In the genomic region with DNA sequence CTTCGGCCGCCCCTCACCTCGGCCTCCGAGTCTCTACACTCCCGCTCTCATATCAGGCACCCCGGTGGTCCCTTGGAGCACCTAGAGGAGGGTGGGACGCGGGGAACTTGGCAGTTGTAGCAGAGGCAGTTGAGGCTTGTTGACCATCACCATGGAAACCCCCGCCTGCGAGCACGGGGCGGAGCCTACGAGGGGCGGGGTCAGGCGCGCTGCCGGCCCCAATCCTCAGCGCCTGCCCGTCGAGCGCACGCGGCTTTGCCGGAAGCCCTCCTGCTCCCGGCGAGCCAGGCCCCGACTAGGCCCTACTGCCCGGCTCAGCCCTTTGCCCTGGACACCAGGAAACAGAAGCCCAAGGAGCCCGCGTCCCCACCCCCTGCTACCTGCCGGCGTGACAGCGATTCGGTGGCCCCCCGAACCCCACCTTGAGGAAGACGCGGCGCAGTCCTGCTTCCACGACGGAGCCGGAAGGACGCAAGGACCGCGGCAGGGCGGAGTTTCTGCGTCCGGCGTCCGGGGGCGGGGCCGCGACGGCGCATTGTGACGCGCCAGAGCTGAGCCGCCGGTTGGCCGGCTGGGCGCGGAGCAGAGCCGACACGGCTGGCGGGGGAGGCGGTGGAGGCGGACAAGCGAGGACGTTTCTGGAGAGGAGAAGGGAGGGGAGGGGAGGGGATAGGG, we compare ENCODE assay signal across 8 cellular contexts. TPM values are rescaled to one million over a fixed set of nuclear protein-coding genes. Genes with fewer than 3 reads are reported as not detected.
A peak's percentile ranks its signal among the peaks of the same experiment; 100 is the strongest.
DNase-seq lines count a peak whose midpoint lies in the region; TF ChIP-seq lines count a peak whose summit lies in the region.

A gene with protein sequence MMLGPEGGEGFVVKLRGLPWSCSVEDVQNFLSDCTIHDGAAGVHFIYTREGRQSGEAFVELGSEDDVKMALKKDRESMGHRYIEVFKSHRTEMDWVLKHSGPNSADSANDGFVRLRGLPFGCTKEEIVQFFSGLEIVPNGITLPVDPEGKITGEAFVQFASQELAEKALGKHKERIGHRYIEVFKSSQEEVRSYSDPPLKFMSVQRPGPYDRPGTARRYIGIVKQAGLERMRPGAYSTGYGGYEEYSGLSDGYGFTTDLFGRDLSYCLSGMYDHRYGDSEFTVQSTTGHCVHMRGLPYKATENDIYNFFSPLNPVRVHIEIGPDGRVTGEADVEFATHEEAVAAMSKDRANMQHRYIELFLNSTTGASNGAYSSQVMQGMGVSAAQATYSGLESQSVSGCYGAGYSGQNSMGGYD (minus strand): TSS at position 477 of the 675 bp plus-strand sequence. CDS start 21,302 bp downstream, outside the sequence.

- H3K27me3 ChIP-seq in MM.1S (replicated peaks; ENCODE audit: insufficient read depth, low read length) = no peaks in the 10 kb centered on the region
- H3K27me3 ChIP-seq in SJCRH30 = no peaks in the 10 kb centered on the region
- no peaks in the 10 kb centered on the region for H3K27me3 ChIP-seq in neural progenitor cell
- H3K27me3 ChIP-seq in stomach smooth muscle (ENCODE audit: control insufficient read depth in 1 of 2, insufficient read depth in 2 of 2, low read length in 2 of 2) = no peaks in the 10 kb centered on the region

- peaks cover 47% of the 10 kb centered on the region for H3F3A ChIP-seq in MM.1S (ENCODE audit: insufficient read depth, low read length)
- peaks cover 22% of the 10 kb centered on the region for H3F3A ChIP-seq in neural progenitor cell (ENCODE audit: low read depth)

- no peaks in the 10 kb centered on the region for H3K9me2 ChIP-seq in MM.1S (replicated peaks; ENCODE audit: insufficient read depth, low read length)

- H3K27ac Mint-ChIP-seq in neural progenitor cell = peak within 1 kb of the TSS; percentile 99

- H3K36me3 ChIP-seq in MM.1S (replicated peaks; ENCODE audit: insufficient read depth, low read length) = no peaks in the 10 kb centered on the region
- no peaks in the 10 kb centered on the region for H3K36me3 ChIP-seq in SJCRH30
- no peaks in the 10 kb centered on the region for H3K36me3 ChIP-seq in neural progenitor cell
- no peaks in the 10 kb centered on the region for H3K36me3 ChIP-seq in stomach smooth muscle (ENCODE audit: control insufficient read depth in 2 of 2, insufficient read depth in 2 of 2, low read length in 2 of 2)

- TF ChIP-seq CTCF in MM.1S (IDR thresholded peaks at IDR 0.05; ENCODE audit: low read length) = no peak
- TF ChIP-seq CTCF in foreskin fibroblast (IDR thresholded peaks at IDR 0.05; ENCODE audit: low read depth, low read length) = no peak
- no peak for TF ChIP-seq CTCF in neural progenitor cell (IDR thresholded peaks at IDR 0.05)

- H2AFZ ChIP-seq in MM.1S (ENCODE audit: low read length) (peak within 1 kb of the TSS; percentile 85), neural progenitor cell (replicated peaks) (peak within 1 kb of the TSS; percentile 77)

- H3K4me1 ChIP-seq in MM.1S (ENCODE audit: low read length) (peaks cover 7% of the 10 kb centered on the region; the same call in 1 of the 2 replicates), SJCRH30 (no peaks in the 10 kb centered on the region), neural progenitor cell (peaks cover 10% of the 10 kb centered on the region), stomach smooth muscle (ENCODE audit: control insufficient read depth, insufficient read depth, low read length) (peaks cover 28% of the 10 kb centered on the region)

- H3K9me3 Mint-ChIP-seq in neural progenitor cell = peaks cover 6% of the 10 kb centered on the region

- H3K79me2 ChIP-seq in MM.1S (ENCODE audit: low read length) (peaks cover 50% of the 10 kb centered on the region), neural progenitor cell (ENCODE audit: low read depth) (peaks cover 48% of the 10 kb centered on the region)

- peak; percentile 94 for DNase-seq in GDM1 (lab: John Stamatoyannopoulos, UW)
- peak; percentile 93 for DNase-seq in HCEC 1CT
- peak; percentile 96 for DNase-seq in MM.1S
- peak; percentile 63 to 72 for DNase-seq in SJCRH30
- DNase-seq in activated gamma-delta T cell treated with anti-CD3 and anti-CD28 coated beads, Interleukin-2, amount 50 U/mL, for 16 hours (ENCODE audit: low read depth) = peak; percentile 90
- DNase-seq in foreskin fibroblast = peak; percentile 97 to 99
- DNase-seq in neural progenitor cell (ENCODE audit: low spot score) = peak; percentile 97

- peak within 1 kb of the TSS; percentile 98 for H3K4me3 Mint-ChIP-seq in neural progenitor cell

- peaks cover 13% of the 10 kb centered on the region for H4K20me1 ChIP-seq in MM.1S (ENCODE audit: insufficient read depth, low read length)
- peaks cover 46% of the 10 kb centered on the region for H4K20me1 ChIP-seq in neural progenitor cell (ENCODE audit: low read depth)

- H3K27ac ChIP-seq in MM.1S (ENCODE audit: low read length) = peak within 1 kb of the TSS; percentile 100
- H3K27ac ChIP-seq in SJCRH30 = peak within 1 kb of the TSS; percentile 90
- peak within 1 kb of the TSS; percentile 92 for H3K27ac ChIP-seq in neural progenitor cell
- H3K27ac ChIP-seq in stomach smooth muscle (ENCODE audit: low read length) = peak within 1 kb of the TSS; percentile 96

- H3K27me3 Mint-ChIP-seq in neural progenitor cell (ENCODE audit: insufficient read depth, low read depth) = no peaks in the 10 kb centered on the region

- peaks cover 13% of the 10 kb centered on the region for H3K4me1 Mint-ChIP-seq in neural progenitor cell

- H3K4me3 ChIP-seq in MM.1S (ENCODE audit: low read length) = peak within 1 kb of the TSS; percentile 91
- H3K4me3 ChIP-seq in SJCRH30 = peak within 1 kb of the TSS; percentile 65
- H3K4me3 ChIP-seq in foreskin fibroblast (ENCODE audit: low read depth in 1 of 2, low read length in 2 of 2) = peak within 1 kb of the TSS; percentile 86 to 92
- peak within 1 kb of the TSS; percentile 63 for H3K4me3 ChIP-seq in neural progenitor cell
- H3K4me3 ChIP-seq in stomach smooth muscle (ENCODE audit: low read length in 2 of 2) = peak within 1 kb of the TSS; percentile 84 to 89

- H3K36me3 Mint-ChIP-seq in neural progenitor cell = peaks cover 1% of the 10 kb centered on the region

- peak within 1 kb of the TSS; percentile 100 for H3K9ac ChIP-seq in MM.1S (ENCODE audit: low read length)
- no peak within 1 kb of the TSS for H3K9ac ChIP-seq in neural progenitor cell
- H3K9ac ChIP-seq in stomach smooth muscle (ENCODE audit: low read length in 2 of 2) = peak within 1 kb of the TSS; percentile 86 to 99

- H3K9me3 ChIP-seq in MM.1S (replicated peaks; ENCODE audit: insufficient read depth, low read length) (no peaks in the 10 kb centered on the region), SJCRH30 (replicated peaks) (no peaks in the 10 kb centered on the region), neural progenitor cell (ENCODE audit: low read depth) (no peaks in the 10 kb centered on the region), stomach smooth muscle (ENCODE audit: control insufficient read depth in 2 of 2, low read length in 2 of 2) (no peaks in the 10 kb centered on the region)

- H3K4me2 ChIP-seq in MM.1S (ENCODE audit: low read depth, low read length) (peak within 1 kb of the TSS; percentile 92), neural progenitor cell (peak within 1 kb of the TSS; percentile 87)

RNA-seq across cellular contexts. Expression of the gene that starts here (rescaled TPM):
- total RNA-seq in SJCRH30 (2014; rRNA removed; shearing (Covaris generic)) = 63.2 and 64.7 TPM in 2 replicates
- 175 and 180 TPM in 2 replicates for total RNA-seq in neural progenitor cell (ENCODE audit: low replicate concordance)

Comparison
In these comparisons a context has a peak if more than half of its experiments do, and no peak if none do; other contexts are left out.
1. Peak in every context shown above with its lines: DNase-seq, H3K4me3 ChIP-seq and H3K27ac ChIP-seq.